Comparison of ENCODE assay signal across 26 cellular contexts in genomic region chr20:33460711-33461110, GRCh38. TPM values are rescaled to one million over a fixed set of nuclear protein-coding genes. Genes with fewer than 3 reads are reported as not detected.
DNase-seq lines count a peak whose midpoint lies in the region; TF ChIP-seq lines count a peak whose summit lies in the region.
"Had no signal": no experiment of that assay in that cellular context is flagged by ENCODE, and none has a peak within 500 bp of the region (broad histone marks: within the 10 kb centered on the region; RNA-seq: fewer than 3 reads in every experiment).

No MANE protein-coding gene starts in this region.

- TF ChIP-seq POLR2A in breast epithelium (IDR thresholded peaks at IDR 0.05), result no peak

- TF ChIP-seq CTCF in GM06990 (IDR thresholded peaks at IDR 0.05; ENCODE audit: insufficient read depth, low read length, poor library complexity, severe bottlenecking) (no peak), BE2C (IDR thresholded peaks at IDR 0.05; ENCODE audit: low read depth, low read length) (no peak), breast epithelium (IDR thresholded peaks at IDR 0.05) (no peak)

- peak; percentile 28 for DNase-seq in NCI-H2171 treated with DMSO at 0.1 percent for 48 hours (lab: John Stamatoyannopoulos, UW)
- DNase-seq in NCI-H2171 (lab: John Stamatoyannopoulos, UW), result no peak
- peak; percentile 60 for DNase-seq in GM06990 (ENCODE audit: extremely low read depth, insufficient read length)
- DNase-seq in SW480 (ENCODE audit: low spot score), result peak; percentile 57
- DNase-seq in neuronal stem cell (ENCODE audit: low spot score), result no peak
- DNase-seq in BE2C, result no peak
- no peak for DNase-seq in posterior vena cava (ENCODE audit: low spot score)
- DNase-seq in breast epithelium (ENCODE audit: low spot score in 2 of 2), result no peak
- DNase-seq: activated CD4-positive, alpha-beta T cell treated with anti-CD3 and anti-CD28 coated beads for 48 hours; activated CD8-positive, alpha-beta memory T cell treated with anti-CD3 and anti-CD28 coated beads, Interleukin-2, amount 50 U/mL, for 4 hours; activated effector memory CD4-positive, alpha-beta T cell treated with Interleukin-2 at 50 U/mL for 16 hours; activated naive CD8-positive, alpha-beta T cell treated with anti-CD3 and anti-CD28 coated beads, Interleukin-2, amount 50 U/mL, for 24 hours; Caco-2; effector memory CD4-positive, alpha-beta T cell; GOT3; KG1; kidney; MV-4-11; NCI-H2029; NCI-H526 treated with DMSO at 0.1 percent for 48 hours; PC-9; SHP77; sigmoid colon; stimulated activated CD8-positive, alpha-beta memory T cell treated with anti-CD3 and anti-CD28 coated beads, Interleukin-4, amount 100 ng/mL, for 48 hours; T-cell; upper lobe of left lung had no signal

- H2BK120ac ChIP-seq in neuronal stem cell (ENCODE audit: low read depth, low read length), result no peak overlapping the region

- H3K27me3 ChIP-seq in GM06990 (replicated peaks; ENCODE audit: control insufficient read depth, insufficient read depth, low read length) (no peaks in the 10 kb centered on the region), neuronal stem cell (ENCODE audit: control insufficient read depth in 3 of 3, insufficient read depth in 3 of 3, low read depth in 1 of 3, low read length in 3 of 3) (peaks cover 0 to 5% (median 0%) of the 10 kb centered on the region in 3 experiments), BE2C (no peaks in the 10 kb centered on the region), breast epithelium (no peaks in the 10 kb centered on the region)
- H3K27me3 ChIP-seq: sigmoid colon, upper lobe of left lung had no signal

- no peak overlapping the region for H4K91ac ChIP-seq in neuronal stem cell (ENCODE audit: low read depth, low read length, poor library complexity)

- no peak overlapping the region for H3K4me3 ChIP-seq in GM06990 (replicated peaks; ENCODE audit: low read depth, low read length)
- no peak overlapping the region for H3K4me3 ChIP-seq in neuronal stem cell (ENCODE audit: low read length in 2 of 2)
- H3K4me3 ChIP-seq in BE2C (ENCODE audit: low read depth, low read length), result no peak overlapping the region
- no peak overlapping the region for H3K4me3 ChIP-seq in breast epithelium
- H3K4me3 ChIP-seq: PC-9, sigmoid colon, upper lobe of left lung had no signal

- H3K18ac ChIP-seq in neuronal stem cell (ENCODE audit: low read length), result no peak overlapping the region

- intact Hi-C loops in posterior vena cava (cut with DNase I) (loop anchor here in 1 of 2 donors (10.0 kb wide), 1 partner anchor 194 kb away; no protein-coding TSS in a partner anchor), breast epithelium (cut with DNase I; ENCODE audit: low total_unique reads) (loop anchor here (10.0 kb wide), 1 partner anchor 194 kb away; no protein-coding TSS in a partner anchor)

- no peak overlapping the region for H3K14ac ChIP-seq in neuronal stem cell (ENCODE audit: low read length)

- H3K4me2 ChIP-seq in neuronal stem cell (ENCODE audit: insufficient read depth, low read length, poor library complexity, severe bottlenecking), result no peak overlapping the region
- H3K4me2 ChIP-seq: PC-9 had no signal

- H2AK5ac ChIP-seq in neuronal stem cell (ENCODE audit: low read depth, low read length), result no peak overlapping the region

- H2BK12ac ChIP-seq in neuronal stem cell (ENCODE audit: low read length), result no peak overlapping the region

- H3K36me3 ChIP-seq in GM06990 (ENCODE audit: control insufficient read depth, insufficient read depth, low read length) (no peaks in the 10 kb centered on the region), neuronal stem cell (replicated peaks in 1 of 2; ENCODE audit: control insufficient read depth in 2 of 2, insufficient read depth in 2 of 2, low read length in 2 of 2) (no peaks in the 10 kb centered on the region), BE2C (no peaks in the 10 kb centered on the region), breast epithelium (no peaks in the 10 kb centered on the region)
- H3K36me3 ChIP-seq: sigmoid colon, upper lobe of left lung had no signal

- peaks cover 0 to 8% of the 10 kb centered on the region in 2 donors for H3K4me1 ChIP-seq in neuronal stem cell (ENCODE audit: control insufficient read depth in 2 of 2, insufficient read depth in 1 of 2, low read depth in 1 of 2, low read length in 2 of 2)
- no peaks in the 10 kb centered on the region for H3K4me1 ChIP-seq in BE2C
- H3K4me1 ChIP-seq in breast epithelium, result no peaks in the 10 kb centered on the region
- H3K4me1 ChIP-seq: Caco-2, upper lobe of left lung had no signal

- no peak overlapping the region for H3K27ac ChIP-seq in neuronal stem cell (replicated peaks; ENCODE audit: low read length)
- no peak overlapping the region for H3K27ac ChIP-seq in breast epithelium
- H3K27ac ChIP-seq: PC-9, sigmoid colon, upper lobe of left lung had no signal

- no CpG with 5 or more reads among the region's 5 CpGs for WGBS in neuronal stem cell (ENCODE audit: extremely low coverage in 2 of 2, insufficient read length in 2 of 2, insufficient replicate concordance in 1 of 2), 2 donors

- no peak overlapping the region for H2BK15ac ChIP-seq in neuronal stem cell (ENCODE audit: low read length)

- no peak overlapping the region for H3K23ac ChIP-seq in neuronal stem cell (ENCODE audit: low read depth, low read length, poor library complexity)

- H2BK5ac ChIP-seq in neuronal stem cell (ENCODE audit: low read length), result no peak overlapping the region

- no peaks in the 10 kb centered on the region for H3K79me1 ChIP-seq in neuronal stem cell (ENCODE audit: low read depth, low read length)

- no peaks in the 10 kb centered on the region for H3K9me3 ChIP-seq in neuronal stem cell (replicated peaks in 1 of 2; ENCODE audit: control insufficient read depth in 2 of 2, insufficient read depth in 1 of 2, low read depth in 1 of 2, low read length in 2 of 2)
- H3K9me3 ChIP-seq in BE2C, result no peaks in the 10 kb centered on the region
- no peaks in the 10 kb centered on the region for H3K9me3 ChIP-seq in breast epithelium
- H3K9me3 ChIP-seq: Caco-2, sigmoid colon, upper lobe of left lung had no signal

- no peak overlapping the region for H3K4ac ChIP-seq in neuronal stem cell (ENCODE audit: low read length)

- H2AFZ ChIP-seq in neuronal stem cell (ENCODE audit: low read length), result peak overlapping the region; percentile 49
- H2AFZ ChIP-seq: PC-9 had no signal

- no peak overlapping the region for H3K9ac ChIP-seq in neuronal stem cell (ENCODE audit: low read depth, low read length, poor library complexity)

- H4K8ac ChIP-seq in neuronal stem cell (ENCODE audit: low read depth, low read length), result no peak overlapping the region

RNA-seq across cellular contexts. Expression of gene SNTA1, which starts 17.1 kb away (rescaled TPM):
- polyA plus RNA-seq in neuronal stem cell (2013, experiment 1 of 2), result 4.0 TPM
- 3.8 TPM for polyA plus RNA-seq in neuronal stem cell (2013, experiment 2 of 2)
- polyA plus RNA-seq in BE2C (2012; ENCODE audit: insufficient read depth, insufficient read length, low read depth), result 4.4 TPM
- 10 to 100 TPM; 40.1 to 44.7 TPM for total RNA-seq in posterior vena cava
- 100 to 1,000 TPM in 1 of 3 donors, 10 to 100 TPM in 2; 19.3 to 121 (median 21.1) TPM for total RNA-seq in breast epithelium

RNA-seq across cellular contexts. Expression of gene CBFA2T2, which starts 29.2 kb away (rescaled TPM):
- 10.0 TPM for polyA plus RNA-seq in neuronal stem cell (2013, experiment 1 of 2)
- polyA plus RNA-seq in neuronal stem cell (2013, experiment 2 of 2), result 10.9 TPM
- 21.0 TPM for polyA plus RNA-seq in BE2C (2012; ENCODE audit: insufficient read depth, insufficient read length, low read depth)
- 10 to 100 TPM; 11.0 to 12.0 TPM for total RNA-seq in posterior vena cava
- total RNA-seq in breast epithelium, result 10 to 100 TPM; 10.9 to 20.9 (median 17.0) TPM

RNA-seq across cellular contexts. Expression of gene CDK5RAP1, which starts 59.4 kb away (rescaled TPM):
- polyA plus RNA-seq in neuronal stem cell (2013, experiment 1 of 2), result 19.0 TPM
- polyA plus RNA-seq in neuronal stem cell (2013, experiment 2 of 2), result 19.7 TPM
- polyA plus RNA-seq in BE2C (2012; ENCODE audit: insufficient read depth, insufficient read length, low read depth), result 81.2 TPM
- total RNA-seq in posterior vena cava (10 to 100 TPM; 15.9 to 19.8 TPM), breast epithelium (10 to 100 TPM; 21.8 to 32.4 (median 29.4) TPM)

Comparison
In these comparisons a context has a peak if more than half of its experiments do, and no peak if none do; other contexts are left out.
1. DNase-seq: peak in NCI-H2171 treated with DMSO at 0.1 percent for 48 hours (single experiment), GM06990 (single experiment) and SW480 (single experiment); none in NCI-H2171 (single experiment), neuronal stem cell (single experiment), BE2C (single experiment), posterior vena cava (single experiment) and breast epithelium (0 of 2).